16 cellular contexts compared by ENCODE assay signal in genomic region chr7:128044064-128044463, GRCh38. TPM values are rescaled to one million over a fixed set of nuclear protein-coding genes. Genes with fewer than 3 reads are reported as not detected.
DNase-seq lines count a peak whose midpoint lies in the region; ATAC-seq lines count a peak whose summit lies in the region.
"Had no signal": no experiment of that assay in that cellular context is flagged by ENCODE, and none has a peak within 500 bp of the region (broad histone marks: within the 10 kb centered on the region; RNA-seq: fewer than 3 reads in every experiment).

No MANE protein-coding gene starts in this region.

- peaks cover 18% of the 10 kb centered on the region for H3K4me1 Mint-ChIP-seq in T-helper 17 cell
- H3K4me1 Mint-ChIP-seq in immature natural killer cell: peaks cover 17 to 23% of the 10 kb centered on the region in 2 donors
- H3K4me1 Mint-ChIP-seq in activated T-helper 2 cell treated with anti-CD3 and anti-CD28 coated beads, Interferon-gamma antibody, Interleukin-2, Interleukin-4, amounts not matched to agents 10 μg/mL and 5 μg/mL and 100 μg/mL, durations not matched to agents 14 hours and 24 hours and 36 hours (ENCODE audit: low read depth): peaks cover 16% of the 10 kb centered on the region

- H3K9me3 Mint-ChIP-seq in immature natural killer cell: no peaks in the 10 kb centered on the region
- no peaks in the 10 kb centered on the region for H3K9me3 Mint-ChIP-seq in activated T-helper 2 cell treated with anti-CD3 and anti-CD28 coated beads, Interferon-gamma antibody, Interleukin-2, Interleukin-4, amounts not matched to agents 10 μg/mL and 5 μg/mL and 100 μg/mL, durations not matched to agents 14 hours and 24 hours and 36 hours
- H3K9me3 Mint-ChIP-seq: CD4-positive, alpha-beta T cell; H9 had no signal

- intact Hi-C loops in activated T-helper 2 cell treated with anti-CD3 and anti-CD28 coated beads, Interferon-gamma antibody, Interleukin-2, Interleukin-4, amounts not matched to agents 10 μg/mL and 5 μg/mL and 100 μg/mL, durations not matched to agents 14 hours and 24 hours and 36 hours (cut with micrococcal nuclease): no loop called here

- H3K4me3 Mint-ChIP-seq in T-helper 17 cell (no peak overlapping the region), immature natural killer cell (peak overlapping the region in 4 of 5 donors; percentile 33 to 70 (median 42))
- no peak overlapping the region for H3K4me3 Mint-ChIP-seq in activated T-helper 2 cell treated with anti-CD3 and anti-CD28 coated beads, Interferon-gamma antibody, Interleukin-2, Interleukin-4, amounts not matched to agents 10 μg/mL and 5 μg/mL and 100 μg/mL, durations not matched to agents 14 hours and 24 hours and 36 hours (ENCODE audit: low read depth)
- H3K4me3 Mint-ChIP-seq: CD4-positive, alpha-beta T cell; H9 had no signal

- no peaks in the 10 kb centered on the region for H3K9me3 ChIP-seq in T-helper 17 cell (ENCODE audit: control insufficient read depth, low read length, poor library complexity, severe bottlenecking)
- H3K9me3 ChIP-seq: Caco-2 had no signal

- DNase-seq in NCI-H82 (lab: John Stamatoyannopoulos, UW) (peak; percentile 14), NCI-H82 treated with DMSO at 0.1 percent for 48 hours (lab: John Stamatoyannopoulos, UW; ENCODE audit: unreplicated experiment) (no peak), T-helper 17 cell (no peak), immature natural killer cell (no peak), iPS-NIHi7 (ENCODE audit: extremely low spot score) (no peak)
- no peak for DNase-seq in activated T-helper 2 cell treated with anti-CD3 and anti-CD28 coated beads, Interferon-gamma antibody, Interleukin-2, Interleukin-4, amounts not matched to agents 10 μg/mL and 5 μg/mL and 100 μg/mL, durations not matched to agents 14 hours and 24 hours and 36 hours (ENCODE audit: low spot score)
- DNase-seq: 8988T; Caco-2; CD4-positive, alpha-beta T cell; H9; NCI-H187; NCI-H345; NCI-H526; SHP77 had no signal

- H3K27ac Mint-ChIP-seq in T-helper 17 cell: peak overlapping the region; percentile 16
- no peak overlapping the region for H3K27ac Mint-ChIP-seq in immature natural killer cell
- H3K27ac Mint-ChIP-seq in activated T-helper 2 cell treated with anti-CD3 and anti-CD28 coated beads, Interferon-gamma antibody, Interleukin-2, Interleukin-4, amounts not matched to agents 10 μg/mL and 5 μg/mL and 100 μg/mL, durations not matched to agents 14 hours and 24 hours and 36 hours: no peak overlapping the region
- H3K27ac Mint-ChIP-seq: CD4-positive, alpha-beta T cell; H9 had no signal

- ATAC-seq in HG02610 (IDR thresholded peaks at IDR 0.05; ENCODE audit: unreplicated experiment) (peak; percentile 43), T-helper 17 cell (no peak), HG03159 (IDR thresholded peaks at IDR 0.05; ENCODE audit: unreplicated experiment) (no peak)

- H3K27me3 Mint-ChIP-seq in T-helper 17 cell (no peaks in the 10 kb centered on the region), immature natural killer cell (ENCODE audit: low read depth in 3 of 3) (peaks cover 0 to 2% (median 2%) of the 10 kb centered on the region in 3 donors)
- no peaks in the 10 kb centered on the region for H3K27me3 Mint-ChIP-seq in activated T-helper 2 cell treated with anti-CD3 and anti-CD28 coated beads, Interferon-gamma antibody, Interleukin-2, Interleukin-4, amounts not matched to agents 10 μg/mL and 5 μg/mL and 100 μg/mL, durations not matched to agents 14 hours and 24 hours and 36 hours (ENCODE audit: low read depth)
- H3K27me3 Mint-ChIP-seq: CD4-positive, alpha-beta T cell had no signal

- H3K36me3 Mint-ChIP-seq in T-helper 17 cell (ENCODE audit: low read depth) (no peaks in the 10 kb centered on the region), immature natural killer cell (peaks cover 0 to 4% (median 0%) of the 10 kb centered on the region in 3 donors)
- no peaks in the 10 kb centered on the region for H3K36me3 Mint-ChIP-seq in activated T-helper 2 cell treated with anti-CD3 and anti-CD28 coated beads, Interferon-gamma antibody, Interleukin-2, Interleukin-4, amounts not matched to agents 10 μg/mL and 5 μg/mL and 100 μg/mL, durations not matched to agents 14 hours and 24 hours and 36 hours (ENCODE audit: low read depth)

RNA-seq across cellular contexts. Expression of gene LRRC4, which starts 12.8 kb away (rescaled TPM):
- under 1 TPM; 0.34 to 0.57 TPM for total RNA-seq in T-helper 17 cell
- under 1 TPM in 2 of 3 donors, not detected in 1; 0.08 to 0.36 TPM for polyA plus RNA-seq in immature natural killer cell
- total RNA-seq in activated T-helper 2 cell treated with anti-CD3 and anti-CD28 coated beads, Interferon-gamma antibody, Interleukin-2, Interleukin-4, amounts not matched to agents 10 μg/mL and 5 μg/mL and 100 μg/mL, durations not matched to agents 14 hours and 24 hours and 36 hours: 0.16 TPM in 1 of 2 replicates, not detected in the other
- total RNA-seq: Caco-2 had no signal

Comparison
In these comparisons a context has a peak if more than half of its experiments do, and no peak if none do; other contexts are left out.
1. H3K4me3 Mint-ChIP-seq: peak in immature natural killer cell (4 of 5); none in T-helper 17 cell (single experiment) and activated T-helper 2 cell treated with anti-CD3 and anti-CD28 coated beads, Interferon-gamma antibody, Interleukin-2, Interleukin-4, amounts not matched to agents 10 μg/mL and 5 μg/mL and 100 μg/mL, durations not matched to agents 14 hours and 24 hours and 36 hours (single experiment).